Comparison of ENCODE assay signal across 17 cellular contexts in the genomic region with DNA sequence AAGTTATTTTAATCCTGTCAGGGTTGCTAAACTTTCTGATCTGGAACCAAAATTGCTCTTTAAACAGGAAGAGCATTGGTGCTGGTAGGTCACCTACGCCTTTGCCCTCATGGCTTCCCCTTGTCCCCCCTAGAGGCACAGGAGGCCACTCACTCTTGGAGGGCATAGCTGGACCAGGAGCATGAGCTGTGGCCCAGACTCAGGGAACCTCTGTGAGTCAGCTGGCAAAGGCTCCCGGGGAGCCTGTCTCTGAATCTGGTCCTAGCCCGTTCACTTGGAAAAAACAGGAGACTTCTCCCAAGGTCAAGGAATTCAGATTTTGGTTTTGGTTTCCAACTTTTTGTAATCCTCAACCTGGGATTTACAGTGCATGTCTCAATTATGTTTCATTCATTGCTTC. TPM values are rescaled to one million over a fixed set of nuclear protein-coding genes. Genes with fewer than 3 reads are reported as not detected.
"Had no signal": no experiment of that assay in that cellular context is flagged by ENCODE, and none has a peak within 500 bp of the region (broad histone marks: within the 10 kb centered on the region; RNA-seq: fewer than 3 reads in every experiment).

No MANE protein-coding gene starts in this region.

RNA-seq across cellular contexts. Expression of a gene that starts 9.6 kb away (rescaled TPM):
- total RNA-seq: activated CD4-positive, alpha-beta memory T cell treated with anti-CD3 and anti-CD28 coated beads for 36 hours; activated CD4-positive, alpha-beta T cell treated with anti-CD3 and anti-CD28 coated beads for 36 hours; activated CD4-positive, alpha-beta T cell treated with anti-CD3 and anti-CD28 coated beads, Interleukin-2, amount 10 ng/mL, durations not matched to agents 24 days and 14 days; activated CD8-positive, alpha-beta memory T cell treated with anti-CD3 and anti-CD28 coated beads for 36 hours; activated CD8-positive, alpha-beta memory T cell treated with anti-CD3 and anti-CD28 coated beads, Interleukin-2, amount 10 ng/mL, durations not matched to agents 7 days and 5 days; activated CD8-positive, alpha-beta T cell treated with anti-CD3 and anti-CD28 coated beads, Interleukin-2, amount 10 ng/mL, durations not matched to agents 7 days and 5 days; activated naive CD4-positive, alpha-beta T cell treated with anti-CD3 and anti-CD28 coated beads for 36 hours; activated naive CD8-positive, alpha-beta T cell treated with anti-CD3 and anti-CD28 coated beads for 36 hours; activated T-helper 1 cell treated with anti-CD3 and anti-CD28 coated beads, Interleukin-12 subunit alpha, Interleukin-12 subunit beta, Interleukin-2, Interleukin-4 antibody, amounts not matched to agents 30 ng/mL and 10 ng/mL and 1 ng/mL, durations not matched to agents 14 hours and 24 hours and 36 hours; activated T-helper 2 cell treated with anti-CD3 and anti-CD28 coated beads, Interferon-gamma antibody, Interleukin-2, Interleukin-4, amounts not matched to agents 10 μg/mL and 5 μg/mL and 100 μg/mL, durations not matched to agents 14 hours and 24 hours and 36 hours; ascending aorta; cardiac muscle cell; colonic mucosa; endothelial cell of umbilical vein; esophagus squamous epithelium; T-helper 17 cell had no signal
- polyA plus RNA-seq: cardiac muscle cell had no signal

RNA-seq across cellular contexts. Expression of a gene that starts 52.7 kb away (rescaled TPM):
- total RNA-seq: activated CD8-positive, alpha-beta memory T cell treated with anti-CD3 and anti-CD28 coated beads, Interleukin-2, amount 10 ng/mL, durations not matched to agents 7 days and 5 days; ascending aorta; cardiac muscle cell had no signal
- polyA plus RNA-seq: cardiac muscle cell had no signal

RNA-seq across cellular contexts. Expression of a gene that starts 57.2 kb away (rescaled TPM):
- total RNA-seq: dermis microvascular lymphatic vessel endothelial cell, endothelial cell of umbilical vein had no signal
- polyA plus RNA-seq: cardiac muscle cell had no signal
